Comparison of ENCODE assay signal across 20 cellular contexts in genomic region chr1:119771770-119772169, GRCh38. TPM values are rescaled to one million over a fixed set of nuclear protein-coding genes. Genes with fewer than 3 reads are reported as not detected.
DNase-seq lines count a peak whose midpoint lies in the region; ATAC-seq, FAIRE-seq and TF ChIP-seq lines count a peak whose summit lies in the region.
"Had no signal": no experiment of that assay in that cellular context is flagged by ENCODE, and none has a peak within 500 bp of the region (broad histone marks: within the 10 kb centered on the region; RNA-seq: fewer than 3 reads in every experiment).

No MANE protein-coding gene starts in this region.

- H2AFZ ChIP-seq in HepG2 (ENCODE audit: low read length) (no peak overlapping the region), neuronal stem cell (ENCODE audit: low read length) (no peak overlapping the region)

- peak overlapping the region in 2 of 3 donors; percentile 83 to 88 for H3K27ac ChIP-seq in right lobe of liver
- no peak overlapping the region for H3K27ac ChIP-seq in HepG2 (ENCODE audit: extremely low read length, insufficient read depth, low read length)
- no peak overlapping the region for H3K27ac ChIP-seq in esophagus muscularis mucosa (replicated peaks in 1 of 4)
- peak overlapping the region; percentile 35 to 45 for H3K27ac ChIP-seq in mucosa of rectum (ENCODE audit: low read depth in 2 of 2, low read length in 2 of 2)
- H3K27ac ChIP-seq in neuronal stem cell (replicated peaks; ENCODE audit: low read length) = no peak overlapping the region
- H3K27ac ChIP-seq: A549, C4-2B, KMS-11 had no signal

- no peak overlapping the region for H4K8ac ChIP-seq in neuronal stem cell (ENCODE audit: low read depth, low read length)

- no peak for ATAC-seq in right lobe of liver
- no peak for ATAC-seq in HepG2
- ATAC-seq in HG02981 (IDR thresholded peaks at IDR 0.05; ENCODE audit: unreplicated experiment) = no peak
- ATAC-seq: A549, PC-3 had no signal

- TF ChIP-seq POLR2A in right lobe of liver (IDR thresholded peaks at IDR 0.05) (no peak), HepG2 (IDR thresholded peaks at IDR 0.05; ENCODE audit: insufficient read depth in 1 of 2, low read depth in 2 of 2, low read length in 2 of 2) (no peak), esophagus muscularis mucosa (IDR thresholded peaks at IDR 0.05; ENCODE audit: low read depth) (no peak)

- no peak overlapping the region for H2BK5ac ChIP-seq in neuronal stem cell (ENCODE audit: low read length)

- no peaks in the 10 kb centered on the region for H3K4me1 Mint-ChIP-seq in immature natural killer cell

- no peak overlapping the region for H3K23ac ChIP-seq in neuronal stem cell (ENCODE audit: low read depth, low read length, poor library complexity)

- no peak overlapping the region for H3K4me3 ChIP-seq in right lobe of liver
- no peak overlapping the region for H3K4me3 ChIP-seq in HepG2 (replicated peaks in 1 of 3; ENCODE audit: insufficient read depth in 1 of 3, low read depth in 2 of 3, low read length in 3 of 3)
- no peak overlapping the region for H3K4me3 ChIP-seq in esophagus muscularis mucosa
- no peak overlapping the region for H3K4me3 ChIP-seq in mucosa of rectum (ENCODE audit: low read length in 2 of 2)
- no peak overlapping the region for H3K4me3 ChIP-seq in neuronal stem cell (ENCODE audit: low read length in 2 of 2)
- H3K4me3 ChIP-seq: A549 had no signal

- H2BK15ac ChIP-seq in neuronal stem cell (ENCODE audit: low read length) = no peak overlapping the region

- BruUV-seq in HepG2 (replicated peaks; lab: Mats Ljungman, UMichigan) = no TSS peak

- POLR2A ChIA-PET in HepG2 (lab: Yijun Ruan, JAX) = interaction anchor here (1.1 kb wide), 1 partner anchor 8 kb away, joined by 3 read pairs; no protein-coding TSS in a partner anchor

- no peak overlapping the region for H4K91ac ChIP-seq in neuronal stem cell (ENCODE audit: low read depth, low read length, poor library complexity)

- no peaks in the 10 kb centered on the region for H3K36me3 Mint-ChIP-seq in immature natural killer cell

- intact Hi-C loops in right lobe of liver (cut with DNase I) (no loop called here), HepG2 (cut with micrococcal nuclease; ENCODE audit: unreplicated experiment) (no loop called here), esophagus muscularis mucosa (cut with DNase I) (no loop called here)

- no peaks in the 10 kb centered on the region for H4K20me1 ChIP-seq in HepG2 (ENCODE audit: insufficient read depth, low read length)

- H3K9me3 ChIP-seq in right lobe of liver (no peaks in the 10 kb centered on the region), HepG2 (ENCODE audit: low read length) (no peaks in the 10 kb centered on the region), esophagus muscularis mucosa (no peaks in the 10 kb centered on the region), mucosa of rectum (ENCODE audit: control insufficient read depth in 2 of 2, low read length in 2 of 2) (no peaks in the 10 kb centered on the region), neuronal stem cell (replicated peaks in 1 of 2; ENCODE audit: control insufficient read depth in 2 of 2, insufficient read depth in 1 of 2, low read depth in 1 of 2, low read length in 2 of 2) (no peaks in the 10 kb centered on the region)
- H3K9me3 ChIP-seq: A549 had no signal

- CTCF ChIA-PET in HepG2 (lab: Yijun Ruan, JAX; ENCODE audit: low intra/inter-chr PET ratio, low total read pairs) = interaction anchor here (1.8 kb wide), 1 partner anchor 28 kb away, joined by 7 read pairs; no protein-coding TSS in a partner anchor

- H2BK120ac ChIP-seq in neuronal stem cell (ENCODE audit: low read depth, low read length) = no peak overlapping the region

- DNase-seq in right lobe of liver = no peak
- DNase-seq in HepG2 (ENCODE audit: low spot score) = no peak
- DNase-seq in esophagus muscularis mucosa (ENCODE audit: extremely low spot score) = peak; percentile 29
- no peak for DNase-seq in immature natural killer cell
- DNase-seq in neuronal stem cell (ENCODE audit: low spot score) = no peak
- DNase-seq: DND-41, HFFc6, MV-4-11, NCI-H1417 treated with DMSO at 0.1 percent for 48 hours, NCI-H187 treated with DMSO at 0.1 percent for 48 hours, NCI-H774, PC-3 had no signal

- no peaks in the 10 kb centered on the region for H3K79me1 ChIP-seq in neuronal stem cell (ENCODE audit: low read depth, low read length)

- H3K4me1 ChIP-seq in right lobe of liver (peaks cover 0 to 53% (median 24%) of the 10 kb centered on the region in 4 donors), HepG2 (ENCODE audit: insufficient read depth, low read length) (peaks cover 100% of the 10 kb centered on the region), esophagus muscularis mucosa (peaks cover 7 to 35% (median 25%) of the 10 kb centered on the region in 4 donors), mucosa of rectum (ENCODE audit: control insufficient read depth in 2 of 2, insufficient read depth in 2 of 2, low read length in 2 of 2) (peaks cover 18 to 41% of the 10 kb centered on the region in 2 donors), neuronal stem cell (ENCODE audit: control insufficient read depth in 2 of 2, insufficient read depth in 1 of 2, low read depth in 1 of 2, low read length in 2 of 2) (peaks cover 0 to 33% of the 10 kb centered on the region in 2 donors)

- peaks cover 0 to 2% (median 0%) of the 10 kb centered on the region in 6 donors for H3K9me3 Mint-ChIP-seq in immature natural killer cell
- H3K9me3 Mint-ChIP-seq: HFFc6 had no signal

- no peak overlapping the region for H3K4me2 ChIP-seq in HepG2 (ENCODE audit: low read depth, low read length)
- no peak overlapping the region for H3K4me2 ChIP-seq in neuronal stem cell (ENCODE audit: insufficient read depth, low read length, poor library complexity, severe bottlenecking)
- H3K4me2 ChIP-seq: A549, KMS-11 had no signal

- no peak for FAIRE-seq in HepG2 (lab: Jason Lieb, UNC)
- FAIRE-seq: A549, H54 had no signal

- peaks cover 2 to 6% (median 3%) of the 10 kb centered on the region in 3 donors for H3K27me3 Mint-ChIP-seq in immature natural killer cell (ENCODE audit: low read depth in 3 of 3)

- H3K18ac ChIP-seq in neuronal stem cell (ENCODE audit: low read length) = no peak overlapping the region

- no peaks in the 10 kb centered on the region for H3K79me2 ChIP-seq in HepG2 (ENCODE audit: insufficient read depth, low read length)

- no peak overlapping the region for H2BK12ac ChIP-seq in neuronal stem cell (ENCODE audit: low read length)

- in situ Hi-C loops in HepG2 (cut with HindIII; ENCODE audit: extremely low pct_ligation_motif_present, low pct_unique_long_range_greater_than_20kb) = no loop called here

- H3K4ac ChIP-seq in neuronal stem cell (ENCODE audit: low read length) = no peak overlapping the region

- H3K27me3 ChIP-seq in right lobe of liver (no peaks in the 10 kb centered on the region), HepG2 (ENCODE audit: control insufficient read depth in 1 of 2, insufficient read depth in 2 of 2, low read length in 2 of 2) (0 out of 5 replicates have a peak, but pooled peaks cover 0 to 1% of the 10 kb centered on the region in 2 experiments), esophagus muscularis mucosa (no peaks in the 10 kb centered on the region), mucosa of rectum (ENCODE audit: control insufficient read depth in 2 of 2, insufficient read depth in 2 of 2, low read length in 2 of 2) (no peaks in the 10 kb centered on the region), neuronal stem cell (ENCODE audit: control insufficient read depth in 3 of 3, insufficient read depth in 3 of 3, low read depth in 1 of 3, low read length in 3 of 3) (peaks cover 0 to 50% (median 0%) of the 10 kb centered on the region in 3 experiments)

- H2AK5ac ChIP-seq in neuronal stem cell (ENCODE audit: low read depth, low read length) = no peak overlapping the region

- H3K36me3 ChIP-seq in right lobe of liver = no peaks in the 10 kb centered on the region
- no peaks in the 10 kb centered on the region for H3K36me3 ChIP-seq in HepG2 (replicated peaks in 1 of 2; ENCODE audit: control insufficient read depth in 1 of 2, insufficient read depth in 2 of 2, low read length in 2 of 2)
- no peaks in the 10 kb centered on the region for H3K36me3 ChIP-seq in esophagus muscularis mucosa
- no peaks in the 10 kb centered on the region for H3K36me3 ChIP-seq in mucosa of rectum (ENCODE audit: control insufficient read depth in 2 of 2, insufficient read depth in 2 of 2, low read length in 2 of 2)
- no peaks in the 10 kb centered on the region for H3K36me3 ChIP-seq in neuronal stem cell (replicated peaks in 1 of 2; ENCODE audit: control insufficient read depth in 2 of 2, insufficient read depth in 2 of 2, low read length in 2 of 2)

- WGBS in right lobe of liver (ENCODE audit: insufficient coverage, low coverage, low lambda C conversion rate, missing lambda C conversion rate) = 36% methylated on average over 3 of the region's 3 CpGs
- WGBS in HepG2 (ENCODE audit: low lambda C conversion rate) = 40% methylated on average over 3 of the region's 3 CpGs
- WGBS in esophagus muscularis mucosa = 79% methylated on average over 3 of the region's 3 CpGs
- WGBS in neuronal stem cell (ENCODE audit: extremely low coverage in 2 of 2, insufficient read length in 2 of 2, insufficient replicate concordance in 1 of 2), 2 donors = no CpG with 5 or more reads among the region's 3 CpGs

- H3K9ac ChIP-seq in HepG2 (ENCODE audit: insufficient read depth, low read depth, low read length) (no peak overlapping the region), mucosa of rectum (ENCODE audit: low read depth in 1 of 2, low read length in 2 of 2) (peak overlapping the region in 1 of 2 donors; percentile 4), neuronal stem cell (ENCODE audit: low read depth, low read length, poor library complexity) (no peak overlapping the region)
- H3K9ac ChIP-seq: KMS-11 had no signal

- no peak overlapping the region for H3K4me3 Mint-ChIP-seq in immature natural killer cell
- H3K4me3 Mint-ChIP-seq: HFFc6 had no signal

- no peak overlapping the region for H3K27ac Mint-ChIP-seq in immature natural killer cell
- H3K27ac Mint-ChIP-seq: HFFc6 had no signal

- TF ChIP-seq CTCF in right lobe of liver (IDR thresholded peaks at IDR 0.05) = no peak
- no peak for TF ChIP-seq CTCF in HepG2 (CRISPR knock-in tag; IDR thresholded peaks at IDR 0.05)
- TF ChIP-seq CTCF in esophagus muscularis mucosa (IDR thresholded peaks at IDR 0.05) = no peak

- TF ChIP-seq RAD21 in HepG2 (CRISPR knock-in tag; IDR thresholded peaks at IDR 0.05) = no peak

- TF ChIP-seq EP300 in HepG2 (IDR thresholded peaks at IDR 0.05; ENCODE audit: low read depth in 2 of 2, low read length in 2 of 2) = no peak
- TF ChIP-seq EP300 in HepG2 (CRISPR knock-in tag; IDR thresholded peaks at IDR 0.05; ENCODE audit: borderline replicate concordance) = no peak
- TF ChIP-seq EP300 in esophagus muscularis mucosa (IDR thresholded peaks at IDR 0.05) = no peak

- no peak overlapping the region for H3K14ac ChIP-seq in neuronal stem cell (ENCODE audit: low read length)

RNA-seq across cellular contexts. Expression of gene HMGCS2, which starts 3.1 kb away (rescaled TPM):
- 100 to 1,000 TPM; 390 to 938 (median 855) TPM for total RNA-seq in right lobe of liver
- total RNA-seq in HepG2 (2016; rRNA removed; fragmentation: Illumina TruSeq; extraction: Trizol) = 1.5 and 1.6 TPM in 2 replicates
- total RNA-seq in HepG2 (2016; cell fraction: cytosol; rRNA removed; fragmentation: Illumina TruSeq; extraction: Trizol; ENCODE audit: low read depth) = 0.35 and 0.51 TPM in 2 replicates
- total RNA-seq in HepG2 (2016; cell fraction: insoluble cytoplasmic fraction; rRNA removed; fragmentation: Illumina TruSeq; extraction: Trizol) = 1.1 and 1.6 TPM in 2 replicates
- 0.24 and 0.28 TPM in 2 replicates for total RNA-seq in HepG2 (2016; cell fraction: membrane; rRNA removed; fragmentation: Illumina TruSeq; extraction: Trizol)
- 0.78 and 0.94 TPM in 2 replicates for total RNA-seq in HepG2 (2016; cell fraction: nucleus; rRNA removed; fragmentation: Illumina TruSeq; extraction: Trizol)
- 0.44 and 0.60 TPM in 2 replicates for polyA plus RNA-seq in HepG2 (2011; rRNA removed)
- 0.48 and 0.67 TPM in 2 replicates for polyA plus RNA-seq in HepG2 (2011; cell fraction: cytosol; rRNA removed)
- polyA plus RNA-seq in HepG2 (2011; cell fraction: nucleus; rRNA removed) = 0.29 and 0.38 TPM in 2 replicates
- 2.2 and 17.9 TPM in 2 replicates for polyA plus RNA-seq in HepG2 (2012)
- 0.10 and 0.24 TPM in 2 replicates for polyA plus RNA-seq in HepG2 (2016; cell fraction: cytosol; fragmentation: Illumina TruSeq; extraction: Trizol; ENCODE audit: low read depth)
- 1.6 TPM in 2 replicates for polyA plus RNA-seq in HepG2 (2016; cell fraction: insoluble cytoplasmic fraction; fragmentation: Illumina TruSeq; extraction: Trizol; ENCODE audit: low read depth)
- 0.42 and 0.52 TPM in 2 replicates for polyA plus RNA-seq in HepG2 (2016; cell fraction: membrane; fragmentation: Illumina TruSeq; extraction: Trizol; ENCODE audit: low read depth)
- polyA plus RNA-seq in HepG2 (2016; cell fraction: nucleus; fragmentation: Illumina TruSeq; extraction: Trizol; ENCODE audit: insufficient read depth, low read depth) = 0.81 and 1.0 TPM in 2 replicates
- 0.42 and 6.5 TPM in 2 replicates for polyA minus RNA-seq in HepG2 (2011; rRNA and poly(A)+ RNA removed; ENCODE audit: low replicate concordance)
- polyA minus RNA-seq in HepG2 (2011; cell fraction: cytosol; rRNA and poly(A)+ RNA removed) = 0.53 and 0.99 TPM in 2 replicates
- polyA minus RNA-seq in HepG2 (2011; cell fraction: nucleus; rRNA and poly(A)+ RNA removed) = 0.64 and 1.2 TPM in 2 replicates
- total RNA-seq in esophagus muscularis mucosa = 1 to 10 TPM in 1 of 4 donors, under 1 TPM in 1, not detected in 2; 0.83 to 1.1 TPM
- not detected for polyA plus RNA-seq in immature natural killer cell
- polyA plus RNA-seq in neuronal stem cell (2013, experiment 1 of 2) = 0.06 TPM
- 0.14 TPM for polyA plus RNA-seq in neuronal stem cell (2013, experiment 2 of 2)
- total RNA-seq: G401, HFFc6, NCI-H460, PC-3 had no signal
- polyA plus RNA-seq: A549 had no signal

RNA-seq across cellular contexts. Expression of gene REG4, which starts 39.5 kb away (rescaled TPM):
- total RNA-seq in right lobe of liver (under 1 TPM in 1 of 6 experiments, not detected in 5; 0.20 TPM), HepG2 (2016; rRNA removed; fragmentation: Illumina TruSeq; extraction: Trizol) (not detected in 2 replicates), esophagus muscularis mucosa (not detected)
- not detected in 2 replicates for total RNA-seq in HepG2 (2016; cell fraction: cytosol; rRNA removed; fragmentation: Illumina TruSeq; extraction: Trizol; ENCODE audit: low read depth)
- total RNA-seq in HepG2 (2016; cell fraction: insoluble cytoplasmic fraction; rRNA removed; fragmentation: Illumina TruSeq; extraction: Trizol) = not detected in 2 replicates
- total RNA-seq in HepG2 (2016; cell fraction: membrane; rRNA removed; fragmentation: Illumina TruSeq; extraction: Trizol) = not detected in 2 replicates
- not detected in 2 replicates for total RNA-seq in HepG2 (2016; cell fraction: nucleus; rRNA removed; fragmentation: Illumina TruSeq; extraction: Trizol)
- polyA plus RNA-seq in HepG2 (2011; rRNA removed) (not detected in 2 replicates), immature natural killer cell (not detected)
- polyA plus RNA-seq in HepG2 (2011; cell fraction: cytosol; rRNA removed) = not detected in 2 replicates
- polyA plus RNA-seq in HepG2 (2011; cell fraction: nucleus; rRNA removed) = not detected in 2 replicates
- 0.15 TPM in 1 of 2 replicates, not detected in the other for polyA plus RNA-seq in HepG2 (2012)
- polyA plus RNA-seq in HepG2 (2016; cell fraction: cytosol; fragmentation: Illumina TruSeq; extraction: Trizol; ENCODE audit: low read depth) = not detected in 2 replicates
- not detected in 2 replicates for polyA plus RNA-seq in HepG2 (2016; cell fraction: insoluble cytoplasmic fraction; fragmentation: Illumina TruSeq; extraction: Trizol; ENCODE audit: low read depth)
- not detected in 2 replicates for polyA plus RNA-seq in HepG2 (2016; cell fraction: membrane; fragmentation: Illumina TruSeq; extraction: Trizol; ENCODE audit: low read depth)
- not detected in 2 replicates for polyA plus RNA-seq in HepG2 (2016; cell fraction: nucleus; fragmentation: Illumina TruSeq; extraction: Trizol; ENCODE audit: insufficient read depth, low read depth)
- polyA minus RNA-seq in HepG2 (2011; rRNA and poly(A)+ RNA removed; ENCODE audit: low replicate concordance) = 0.09 TPM in 1 of 2 replicates, not detected in the other
- not detected in 2 replicates for polyA minus RNA-seq in HepG2 (2011; cell fraction: cytosol; rRNA and poly(A)+ RNA removed)
- not detected in 2 replicates for polyA minus RNA-seq in HepG2 (2011; cell fraction: nucleus; rRNA and poly(A)+ RNA removed)
- 0.06 TPM for polyA plus RNA-seq in neuronal stem cell (2013, experiment 1 of 2)
- 0.03 TPM for polyA plus RNA-seq in neuronal stem cell (2013, experiment 2 of 2)
- total RNA-seq: G401, HFFc6, NCI-H460 had no signal
- polyA plus RNA-seq: A549 had no signal

Comparison
In these comparisons a context has a peak if more than half of its experiments do, and no peak if none do; other contexts are left out.
1. H3K27ac ChIP-seq: peak in right lobe of liver (2 of 3) and mucosa of rectum (2 of 2); none in HepG2 (single experiment), esophagus muscularis mucosa (0 of 4) and neuronal stem cell (single experiment).
2. RNA of gene HMGCS2, which starts 3.1 kb away (total RNA-seq): 390 to 938 TPM in right lobe of liver; 0.24 to 1.6 TPM in HepG2 and 0.83 to 1.1 TPM in esophagus muscularis mucosa; every median in the first group is over 100 times any median in the second.